ENCODE assay signal across 12 cellular contexts in the genomic region with DNA sequence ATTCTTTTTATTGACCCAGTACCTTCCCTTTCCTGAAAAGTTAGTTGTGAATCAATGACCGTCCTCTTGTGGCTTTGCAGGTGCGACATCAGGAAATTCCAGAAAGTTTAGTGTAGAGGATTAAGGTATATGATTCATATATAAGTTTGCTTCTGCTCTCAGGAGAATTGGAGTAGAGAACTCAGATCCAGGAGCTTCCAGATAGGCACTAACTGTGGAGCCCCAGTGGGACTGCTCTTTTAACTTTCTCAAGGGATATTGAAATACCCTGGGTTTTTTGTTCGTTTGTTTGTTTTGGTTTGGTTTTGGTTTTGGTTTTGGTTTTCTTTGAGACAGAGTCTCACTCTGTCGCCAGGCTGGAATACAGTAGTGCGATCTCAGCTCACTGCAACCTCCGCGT. TPM values are rescaled to one million over a fixed set of nuclear protein-coding genes. Genes with fewer than 3 reads are reported as not detected.
DNase-seq lines count a peak whose midpoint lies in the region; ATAC-seq and TF ChIP-seq lines count a peak whose summit lies in the region.
"Had no signal": no experiment of that assay in that cellular context is flagged by ENCODE, and none has a peak within 500 bp of the region (broad histone marks: within the 10 kb centered on the region; RNA-seq: fewer than 3 reads in every experiment).

No MANE protein-coding gene starts in this region.

- peaks cover 0 to 14% (median 0%) of the 10 kb centered on the region in 6 donors for H3K4me1 ChIP-seq in spleen
- peaks cover 4% of the 10 kb centered on the region; the same call in 1 of the 2 replicates for H3K4me1 ChIP-seq in HAP-1
- H3K4me1 ChIP-seq: parathyroid adenoma had no signal

- peak overlapping the region; percentile 40 for H3K4me3 Mint-ChIP-seq in activated T-cell treated with anti-CD3 and anti-CD28 coated beads, Interleukin-2, amount 50 U/mL, for 24 hours
- H3K4me3 Mint-ChIP-seq in activated T-helper 17 cell treated with anti-CD3 and anti-CD28 coated beads, Interleukin-2, amount 50 U/mL, for 72 hours: peak overlapping the region; percentile 53
- H3K4me3 Mint-ChIP-seq: activated naive CD8-positive, alpha-beta T cell; H9 had no signal

- H3K4me3 ChIP-seq in spleen (peak overlapping the region in 5 of 8 donors; percentile 3 to 54 (median 13)), HAP-1 (no peak overlapping the region)

- H3K27me3 ChIP-seq in spleen (replicated peaks in 1 of 7) (no peaks in the 10 kb centered on the region), HAP-1 (ENCODE audit: low read depth) (peaks cover 3% of the 10 kb centered on the region; the same call in 1 of the 2 replicates)

- H3K9me3 Mint-ChIP-seq in activated T-cell treated with anti-CD3 and anti-CD28 coated beads, Interleukin-2, amount 50 U/mL, for 24 hours: no peaks in the 10 kb centered on the region
- no peaks in the 10 kb centered on the region for H3K9me3 Mint-ChIP-seq in activated T-helper 17 cell treated with anti-CD3 and anti-CD28 coated beads, Interleukin-2, amount 50 U/mL, for 72 hours
- H3K9me3 Mint-ChIP-seq: H9 had no signal

- no peak overlapping the region for H3K27ac Mint-ChIP-seq in activated T-cell treated with anti-CD3 and anti-CD28 coated beads, Interleukin-2, amount 50 U/mL, for 24 hours
- H3K27ac Mint-ChIP-seq in activated T-helper 17 cell treated with anti-CD3 and anti-CD28 coated beads, Interleukin-2, amount 50 U/mL, for 72 hours: no peak overlapping the region
- H3K27ac Mint-ChIP-seq: activated naive CD8-positive, alpha-beta T cell; H9 had no signal

- in situ Hi-C loops in HAP-1 (cut with MboI; ENCODE audit: low sequenced_read_pairs): no loop called here

- TF ChIP-seq CTCF in spleen (IDR thresholded peaks at IDR 0.05 in 8 of 11, conservative IDR thresholded peaks at IDR 0.05 in 3 of 11): no peak

- no peak for TF ChIP-seq POLR2A in spleen (IDR thresholded peaks at IDR 0.05)

- H3K9me3 ChIP-seq in spleen (no peaks in the 10 kb centered on the region), HAP-1 (no peaks in the 10 kb centered on the region)

- H3K4me1 Mint-ChIP-seq in activated T-cell treated with anti-CD3 and anti-CD28 coated beads, Interleukin-2, amount 50 U/mL, for 24 hours (ENCODE audit: low read depth): peaks cover 6% of the 10 kb centered on the region
- peaks cover 6% of the 10 kb centered on the region for H3K4me1 Mint-ChIP-seq in activated T-helper 17 cell treated with anti-CD3 and anti-CD28 coated beads, Interleukin-2, amount 50 U/mL, for 72 hours

- peak; percentile 59 for ATAC-seq in HG03354 (IDR thresholded peaks at IDR 0.05; ENCODE audit: poor library complexity, severe bottlenecking, unreplicated experiment)
- no peak for ATAC-seq in activated T-helper 17 cell treated with anti-CD3 and anti-CD28 coated beads, Interleukin-2, amount 50 U/mL, for 72 hours (replicated peaks)
- ATAC-seq in HG02884 (IDR thresholded peaks at IDR 0.05; ENCODE audit: unreplicated experiment): no peak

- no peak for DNase-seq in activated T-cell treated with anti-CD3 and anti-CD28 coated beads, Interleukin-2, amount 50 U/mL, for 24 hours
- no peak for DNase-seq in activated T-cell treated with anti-CD3 and anti-CD28 coated beads, Interleukin-2, amount 50 U/mL, for 48 hours
- DNase-seq in spleen: no peak
- no peak for DNase-seq in HAP-1 (ENCODE audit: low spot score in 2 of 2)
- no peak for DNase-seq in mesenteric fat pad (ENCODE audit: low spot score)
- DNase-seq: H9, NCI-H446 had no signal

- WGBS in spleen, 5 donors: 45 to 73% (median 71%) methylated on average over 5 to 7 of the region's 7 CpGs

- intact Hi-C loops in spleen (cut with DNase I; ENCODE audit: low total_unique reads): no loop called here

- peak overlapping the region in 2 of 8 donors; percentile 22 to 27 for H3K27ac ChIP-seq in spleen
- H3K27ac ChIP-seq: parathyroid adenoma had no signal

- H3K36me3 ChIP-seq in spleen: no peaks in the 10 kb centered on the region
- H3K36me3 ChIP-seq in HAP-1 (replicated peaks): no peaks in the 10 kb centered on the region

- H3K27me3 Mint-ChIP-seq in activated T-cell treated with anti-CD3 and anti-CD28 coated beads, Interleukin-2, amount 50 U/mL, for 24 hours: peaks cover 15% of the 10 kb centered on the region
- H3K27me3 Mint-ChIP-seq in activated T-helper 17 cell treated with anti-CD3 and anti-CD28 coated beads, Interleukin-2, amount 50 U/mL, for 72 hours: peaks cover 6% of the 10 kb centered on the region

- H3K36me3 Mint-ChIP-seq in activated T-cell treated with anti-CD3 and anti-CD28 coated beads, Interleukin-2, amount 50 U/mL, for 24 hours (ENCODE audit: low read depth): no peaks in the 10 kb centered on the region
- no peaks in the 10 kb centered on the region for H3K36me3 Mint-ChIP-seq in activated T-helper 17 cell treated with anti-CD3 and anti-CD28 coated beads, Interleukin-2, amount 50 U/mL, for 72 hours (ENCODE audit: low read depth)
- H3K36me3 Mint-ChIP-seq: activated naive CD8-positive, alpha-beta T cell had no signal

RNA-seq across cellular contexts. Expression of a gene that starts 9.5 kb away (rescaled TPM):
- not detected for total RNA-seq in activated T-helper 17 cell treated with anti-CD3 and anti-CD28 coated beads, Interleukin-2, amount 50 U/mL, for 72 hours
- total RNA-seq in spleen (not detected), mesenteric fat pad (not detected)
- polyA plus RNA-seq in spleen: not detected
- total RNA-seq: H9 had no signal

RNA-seq across cellular contexts. Expression of a gene that starts 25.0 kb away (rescaled TPM):
- total RNA-seq in activated T-helper 17 cell treated with anti-CD3 and anti-CD28 coated beads, Interleukin-2, amount 50 U/mL, for 72 hours: not detected
- total RNA-seq in spleen (not detected), mesenteric fat pad (not detected)
- under 1 TPM in 1 of 3 donors, not detected in 2; 0.10 TPM for polyA plus RNA-seq in spleen
- total RNA-seq: H9 had no signal

RNA-seq across cellular contexts. Expression of a gene that starts 44.4 kb away (rescaled TPM):
- not detected for total RNA-seq in activated T-helper 17 cell treated with anti-CD3 and anti-CD28 coated beads, Interleukin-2, amount 50 U/mL, for 72 hours
- total RNA-seq in spleen (under 1 TPM in 1 of 7 donors, not detected in 6; 0.37 TPM), mesenteric fat pad (not detected)
- not detected for polyA plus RNA-seq in spleen
- total RNA-seq: H9 had no signal

RNA-seq across cellular contexts. Expression of a gene that starts 44.4 kb away (rescaled TPM):
- not detected for total RNA-seq in activated T-helper 17 cell treated with anti-CD3 and anti-CD28 coated beads, Interleukin-2, amount 50 U/mL, for 72 hours
- not detected for total RNA-seq in spleen
- polyA plus RNA-seq in spleen: not detected
- total RNA-seq in mesenteric fat pad: not detected
- total RNA-seq: H9 had no signal
